Comparison of ENCODE assay signal across 18 cellular contexts in the genomic region with DNA sequence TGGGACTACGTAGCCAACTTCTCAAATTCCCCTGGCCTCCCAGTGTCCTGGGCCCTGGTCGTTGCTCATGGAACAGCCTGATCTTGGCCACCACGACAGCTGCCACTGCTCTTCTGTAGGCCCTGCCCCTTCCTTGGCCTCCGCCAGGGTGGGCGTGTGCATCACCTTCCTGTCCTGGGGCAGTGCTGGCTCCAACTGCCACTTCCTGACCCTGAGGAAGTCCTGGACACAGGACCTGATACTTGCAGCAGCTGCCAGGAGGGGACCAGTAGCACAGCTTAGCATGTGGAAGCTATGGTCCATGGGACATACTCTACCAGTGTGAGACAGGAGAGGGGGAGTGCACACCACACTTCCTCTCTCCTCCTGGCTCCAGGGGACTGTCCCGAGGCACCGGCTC.
DNase-seq lines count a peak whose midpoint lies in the region; ATAC-seq and TF ChIP-seq lines count a peak whose summit lies in the region.
"Had no signal": no experiment of that assay in that cellular context is flagged by ENCODE, and none has a peak within 500 bp of the region (broad histone marks: within the 10 kb centered on the region; RNA-seq: fewer than 3 reads in every experiment).

No MANE protein-coding gene starts in this region.

- ATAC-seq in psoas muscle = peak; percentile 74 to 92 (median 92)

- TF ChIP-seq CTCF in glutamatergic neuron (IDR thresholded peaks at IDR 0.05; ENCODE audit: partially characterized antibody, unreplicated experiment) (no peak), psoas muscle (IDR thresholded peaks at IDR 0.05) (no peak)

- H3K4me3 Mint-ChIP-seq in glutamatergic neuron (ENCODE audit: unreplicated experiment) = no peak overlapping the region

- peaks cover 30% of the 10 kb centered on the region for H3K4me1 Mint-ChIP-seq in glutamatergic neuron (ENCODE audit: low read depth, unreplicated experiment)

- peak overlapping the region; percentile 57 for H3K27ac ChIP-seq in psoas muscle
- H3K27ac ChIP-seq: PC-9 had no signal

- no peak overlapping the region for H3K4me3 ChIP-seq in psoas muscle
- H3K4me3 ChIP-seq: PC-9 had no signal

- H3K27me3 Mint-ChIP-seq in glutamatergic neuron (ENCODE audit: unreplicated experiment) = peaks cover 15% of the 10 kb centered on the region

- H3K36me3 Mint-ChIP-seq in glutamatergic neuron (ENCODE audit: unreplicated experiment) = peaks cover 30% of the 10 kb centered on the region

- peaks cover 17% of the 10 kb centered on the region for H3K9me3 Mint-ChIP-seq in glutamatergic neuron (ENCODE audit: unreplicated experiment)

- H3K4me1 ChIP-seq in psoas muscle = peaks cover 12% of the 10 kb centered on the region

- DNase-seq in CMK (ENCODE audit: low read depth) (peak; percentile 30), RPMI7951 (ENCODE audit: low read depth) (peak; percentile 55), glutamatergic neuron (peak; percentile 17), psoas muscle (peak; percentile 41 to 67), NCI-H2227 (lab: John Stamatoyannopoulos, UW; ENCODE audit: unreplicated experiment) (no peak), MV-4-11 (lab: John Stamatoyannopoulos, UW) (no peak)
- DNase-seq in activated CD4-positive, CD25-positive, alpha-beta regulatory T cell (lab: John Stamatoyannopoulos, UW) = no peak
- no peak for DNase-seq in activated CD4-positive, CD25-positive, alpha-beta regulatory T cell treated with anti-CD3 and anti-CD28 coated beads, Interleukin-2, amount 50 U/mL, for 72 hours
- DNase-seq: COR-L47, H7, Kasumi-1, MM.1S, NCI-H1105 treated with DMSO at 0.1 percent for 48 hours, NCI-H1694 treated with DMSO at 0.1 percent for 48 hours, NCI-H2107, NCI-H748 treated with DMSO at 0.1 percent for 48 hours, PC-9, SHP77 had no signal

- H3K27ac Mint-ChIP-seq in glutamatergic neuron (ENCODE audit: unreplicated experiment) = peak overlapping the region; percentile 93

- 14 to 32% (median 17%) methylated on average over 7 of the region's 7 CpGs for WGBS in psoas muscle, 3 donors

- no peaks in the 10 kb centered on the region for H3K36me3 ChIP-seq in psoas muscle (ENCODE audit: insufficient read depth in 1 of 2, low read depth in 1 of 2)

- intact Hi-C loops in psoas muscle (cut with DNase I) = no loop called here

- no peaks in the 10 kb centered on the region for H3K27me3 ChIP-seq in psoas muscle (ENCODE audit: insufficient read depth in 3 of 3, low read length in 2 of 3)

- no peaks in the 10 kb centered on the region for H3K9me3 ChIP-seq in psoas muscle

Comparison
In these comparisons a context has a peak if more than half of its experiments do, and no peak if none do; other contexts are left out.
1. DNase-seq: peak in CMK (single experiment), RPMI7951 (single experiment), glutamatergic neuron (single experiment) and psoas muscle (2 of 2); none in activated CD4-positive, CD25-positive, alpha-beta regulatory T cell (0 of 4), NCI-H2227 (single experiment), MV-4-11 (single experiment) and activated CD4-positive, CD25-positive, alpha-beta regulatory T cell treated with anti-CD3 and anti-CD28 coated beads, Interleukin-2, amount 50 U/mL, for 72 hours (single experiment).